15 cellular contexts compared by ENCODE assay signal in the genomic region with DNA sequence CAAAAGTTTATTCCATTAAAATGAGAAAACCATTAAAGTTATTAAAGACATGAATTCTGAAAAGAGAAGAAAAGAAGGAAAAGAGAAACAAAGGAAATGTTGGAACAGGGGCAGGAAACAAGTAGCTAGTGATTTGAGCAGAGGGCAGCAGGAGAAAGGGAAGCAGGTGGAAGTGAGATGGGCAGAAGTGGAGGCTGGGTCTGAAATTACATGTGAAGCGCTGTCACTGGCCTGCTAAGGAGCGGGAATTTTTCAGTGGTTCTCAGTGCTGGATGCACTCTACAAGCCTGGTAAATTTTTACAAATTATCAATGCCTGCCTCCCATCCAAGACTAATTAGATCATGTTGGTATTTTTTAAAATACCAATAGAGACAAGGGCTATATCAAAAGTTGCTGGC. TPM values are rescaled to one million over a fixed set of nuclear protein-coding genes. Genes with fewer than 3 reads are reported as not detected.
"Had no signal": no experiment of that assay in that cellular context is flagged by ENCODE, and none has a peak within 500 bp of the region (broad histone marks: within the 10 kb centered on the region; RNA-seq: fewer than 3 reads in every experiment).

No MANE protein-coding gene starts in this region.

- H3K27ac Mint-ChIP-seq: dendritic cell treated with granulocyte-macrophage colony-stimulating factor and Interleukin-4, amounts not matched to agents 40 ng/mL and 50 ng/mL, for 4 days; naive thymus-derived CD4-positive, alpha-beta T cell had no signal

- H3K36me3 Mint-ChIP-seq: naive thymus-derived CD4-positive, alpha-beta T cell had no signal

- H3K36me3 ChIP-seq: neutrophil, right atrium auricular region, thyroid gland, upper lobe of left lung, uterus had no signal

- H3K27ac ChIP-seq: heart left ventricle, neutrophil, right atrium auricular region, thyroid gland, upper lobe of left lung, uterus had no signal

- H3K4me1 Mint-ChIP-seq: naive thymus-derived CD4-positive, alpha-beta T cell had no signal

- H3K9me3 Mint-ChIP-seq: dendritic cell treated with granulocyte-macrophage colony-stimulating factor and Interleukin-4, amounts not matched to agents 40 ng/mL and 50 ng/mL, for 4 days had no signal

- H3K9me3 ChIP-seq: neutrophil, right atrium auricular region, thyroid gland, upper lobe of left lung, uterus had no signal

- H3K4me1 ChIP-seq: heart left ventricle, right atrium auricular region, thyroid gland, upper lobe of left lung, uterus had no signal

- H3K4me3 ChIP-seq: heart left ventricle, right atrium auricular region, thyroid gland, upper lobe of left lung, uterus had no signal

- DNase-seq: heart left ventricle; hippocampal formation; mesendoderm; naive thymus-derived CD4-positive, alpha-beta T cell; posterior cingulate gyrus; small intestine; stimulated activated CD4-positive, alpha-beta T cell treated with anti-CD3 and anti-CD28 coated beads, Interleukin-12 subunit alpha, Interleukin-12 subunit beta, amount 100 ng/mL, for 4 hours; stimulated activated naive CD4-positive, alpha-beta T cell; thyroid gland; upper lobe of left lung; uterus had no signal

- H3K4me3 Mint-ChIP-seq: dendritic cell treated with granulocyte-macrophage colony-stimulating factor and Interleukin-4, amounts not matched to agents 40 ng/mL and 50 ng/mL, for 4 days; naive thymus-derived CD4-positive, alpha-beta T cell had no signal

- H3K27me3 Mint-ChIP-seq: dendritic cell treated with granulocyte-macrophage colony-stimulating factor and Interleukin-4, amounts not matched to agents 40 ng/mL and 50 ng/mL, for 4 days; naive thymus-derived CD4-positive, alpha-beta T cell had no signal

- ATAC-seq: heart left ventricle; naive thymus-derived CD4-positive, alpha-beta T cell had no signal

- H3K27me3 ChIP-seq: heart left ventricle, neutrophil, right atrium auricular region, thyroid gland, upper lobe of left lung, uterus had no signal

RNA-seq across cellular contexts. Expression of gene NOX4, which starts 48.4 kb away (rescaled TPM):
- total RNA-seq: mononuclear cell; naive thymus-derived CD4-positive, alpha-beta T cell had no signal
- polyA plus RNA-seq: naive thymus-derived CD4-positive, alpha-beta T cell had no signal
